Comparison of ENCODE assay signal across 27 cellular contexts in the genomic region with DNA sequence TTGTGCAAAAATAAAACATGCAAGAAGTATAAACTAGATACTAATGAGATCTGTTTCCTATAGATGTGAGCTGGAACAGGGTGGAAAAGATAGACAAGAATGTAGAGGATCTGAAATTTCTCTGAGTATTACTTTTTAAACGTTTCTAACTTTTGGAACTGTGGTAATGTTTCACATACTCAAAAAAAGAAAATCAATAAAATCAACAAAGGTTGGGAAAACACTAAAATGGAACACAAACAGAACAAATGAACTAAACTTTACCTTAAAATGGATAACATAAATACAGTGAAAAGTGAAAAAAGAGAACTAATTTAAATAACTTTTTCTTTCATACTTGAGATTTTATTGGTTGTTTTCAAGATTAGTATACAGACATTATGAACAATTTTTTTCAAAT.
"Had no signal": no experiment of that assay in that cellular context is flagged by ENCODE, and none has a peak within 500 bp of the region (broad histone marks: within the 10 kb centered on the region; RNA-seq: fewer than 3 reads in every experiment).

No MANE protein-coding gene starts in this region.

- H3K79me2 ChIP-seq: parathyroid adenoma had no signal

- H3K27me3 ChIP-seq: esophagus squamous epithelium, neutrophil, testis, tibial artery had no signal

- H3K4me1 Mint-ChIP-seq: immature natural killer cell; mesothelial cell of epicardium; naive B cell; neural crest cell; stimulated activated effector memory CD8-positive, alpha-beta T cell treated with anti-CD3 and anti-CD28 coated beads, Interleukin-12 subunit alpha, Interleukin-12 subunit beta, amount 100 ng/mL, for 72 hours had no signal

- FAIRE-seq: endometrium had no signal

- H2AFZ ChIP-seq: parathyroid adenoma had no signal

- H3K4me3 Mint-ChIP-seq: effector memory CD8-positive, alpha-beta T cell; immature natural killer cell; mesothelial cell of epicardium; naive B cell; natural killer cell treated with Interleukin-12 subunit alpha and Interleukin-12 subunit beta and Interleukin-15 and Interleukin-18, amount 100 ng/mL, for 72 hours; neural crest cell; stimulated activated effector memory CD8-positive, alpha-beta T cell treated with anti-CD3 and anti-CD28 coated beads, Interleukin-12 subunit alpha, Interleukin-12 subunit beta, amount 100 ng/mL, for 72 hours; type B pancreatic cell had no signal

- H3K27me3 Mint-ChIP-seq: effector memory CD8-positive, alpha-beta T cell; naive B cell; progenitor cell of endocrine pancreas; type B pancreatic cell had no signal

- H3K27ac Mint-ChIP-seq: effector memory CD8-positive, alpha-beta T cell; immature natural killer cell; mesothelial cell of epicardium; naive B cell; natural killer cell treated with Interleukin-12 subunit alpha and Interleukin-12 subunit beta and Interleukin-15 and Interleukin-18, amount 100 ng/mL, for 72 hours; progenitor cell of endocrine pancreas; stimulated activated effector memory CD8-positive, alpha-beta T cell treated with anti-CD3 and anti-CD28 coated beads, Interleukin-12 subunit alpha, Interleukin-12 subunit beta, amount 100 ng/mL, for 72 hours; type B pancreatic cell had no signal

- H3K27ac ChIP-seq: esophagus squamous epithelium, neutrophil, parathyroid adenoma, testis, tibial artery had no signal

- ATAC-seq: effector memory CD8-positive, alpha-beta T cell; mucosa of descending colon; natural killer cell treated with Interleukin-12 subunit alpha and Interleukin-12 subunit beta and Interleukin-15 and Interleukin-18, amount 100 ng/mL, for 72 hours; sciatic nerve; stimulated activated effector memory CD8-positive, alpha-beta T cell treated with anti-CD3 and anti-CD28 coated beads, Interleukin-12 subunit alpha, Interleukin-12 subunit beta, amount 100 ng/mL, for 72 hours; stimulated activated naive CD8-positive, alpha-beta T cell treated with anti-CD3 and anti-CD28 coated beads, Interleukin-15, Interleukin-2, amounts not matched to agents 100 U/mL and 50 U/mL, for 24 hours had no signal

- H3K36me3 Mint-ChIP-seq: immature natural killer cell; mesothelial cell of epicardium; naive B cell; natural killer cell treated with Interleukin-12 subunit alpha and Interleukin-12 subunit beta and Interleukin-15 and Interleukin-18, amount 100 ng/mL, for 72 hours; stimulated activated effector memory CD8-positive, alpha-beta T cell treated with anti-CD3 and anti-CD28 coated beads, Interleukin-12 subunit alpha, Interleukin-12 subunit beta, amount 100 ng/mL, for 72 hours; type B pancreatic cell had no signal

- H3K4me3 ChIP-seq: esophagus squamous epithelium, mucosa of descending colon, testis, tibial artery had no signal

- H3K4me1 ChIP-seq: esophagus squamous epithelium, parathyroid adenoma, testis, tibial artery had no signal

- H3K36me3 ChIP-seq: esophagus squamous epithelium, neutrophil, tibial artery had no signal

- DNase-seq: cortex of kidney; effector memory CD8-positive, alpha-beta T cell; erythroblast; esophagus squamous epithelium; foreskin melanocyte; hypothalamus; immature natural killer cell; islet precursor cell; mesenchymal stem cell; mucosa of descending colon; naive B cell; stimulated activated CD4-positive, alpha-beta T cell treated with anti-CD3 and anti-CD28 coated beads, Interleukin-2, amount 100 ng/mL, for 24 hours; stimulated activated CD4-positive, alpha-beta T cell treated with anti-CD3 and anti-CD28 coated beads, Interleukin-4, amount 100 ng/mL, for 24 hours; stimulated activated naive CD8-positive, alpha-beta T cell treated with anti-CD3 and anti-CD28 coated beads, Interleukin-15, Interleukin-2, amounts not matched to agents 100 U/mL and 50 U/mL, for 24 hours; substantia nigra; testis; tibial artery had no signal

- H3K9me3 Mint-ChIP-seq: effector memory CD8-positive, alpha-beta T cell; immature natural killer cell; mesothelial cell of epicardium; naive B cell; natural killer cell treated with Interleukin-12 subunit alpha and Interleukin-12 subunit beta and Interleukin-15 and Interleukin-18, amount 100 ng/mL, for 72 hours; neural crest cell; stimulated activated effector memory CD8-positive, alpha-beta T cell treated with anti-CD3 and anti-CD28 coated beads, Interleukin-12 subunit alpha, Interleukin-12 subunit beta, amount 100 ng/mL, for 72 hours; type B pancreatic cell had no signal

- H3K9ac ChIP-seq: parathyroid adenoma had no signal

- H3K9me3 ChIP-seq: esophagus squamous epithelium, mucosa of descending colon, neutrophil, testis, tibial artery had no signal
